Comparison of ENCODE assay signal across 25 cellular contexts in the genomic region with DNA sequence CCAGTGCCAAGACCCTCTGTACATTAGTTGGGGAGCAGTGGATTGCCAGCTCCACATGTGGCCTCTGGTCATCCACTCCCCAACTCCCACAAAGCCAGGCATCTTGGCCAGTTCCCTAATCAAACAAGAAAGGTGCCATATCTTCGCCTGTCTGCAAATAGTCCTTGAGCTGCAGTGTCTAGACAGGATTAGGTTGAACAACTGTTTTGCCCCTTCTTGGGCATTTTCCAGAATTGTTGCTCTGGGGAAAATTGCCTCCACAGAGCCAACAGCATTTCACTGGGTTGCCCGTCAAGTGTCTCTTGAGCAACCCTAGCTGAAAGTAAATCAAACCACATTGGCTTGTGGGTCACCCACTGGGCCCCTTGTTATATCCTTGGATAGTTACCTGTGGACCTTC.
"Had no signal": no experiment of that assay in that cellular context is flagged by ENCODE, and none has a peak within 500 bp of the region (broad histone marks: within the 10 kb centered on the region; RNA-seq: fewer than 3 reads in every experiment).

No MANE protein-coding gene starts in this region.

- H3K9me3 ChIP-seq: colonic mucosa, esophagus squamous epithelium, thyroid gland, upper lobe of right lung had no signal

- H3K36me3 ChIP-seq: cardiac muscle cell, colonic mucosa, esophagus squamous epithelium, neural progenitor cell, thyroid gland, upper lobe of right lung had no signal

- ATAC-seq: activated T-cell treated with anti-CD3 and anti-CD28 coated beads, Interleukin-2, amount 50 U/mL, for 72 hours; natural killer cell; stimulated activated effector memory CD8-positive, alpha-beta T cell treated with anti-CD3 and anti-CD28 coated beads, Interleukin-12 subunit alpha, Interleukin-12 subunit beta, amount 100 ng/mL, for 72 hours had no signal

- H3K4me3 ChIP-seq: cardiac muscle cell, colonic mucosa, esophagus squamous epithelium, hepatocyte, neural progenitor cell, thyroid gland, upper lobe of right lung had no signal

- H3K4me1 ChIP-seq: colonic mucosa, neural progenitor cell had no signal

- H3K4me2 ChIP-seq: hepatocyte, neural progenitor cell had no signal

- DNase-seq: activated CD4-positive, alpha-beta T cell treated with anti-CD3 and anti-CD28 coated beads for 4 hours; activated CD4-positive, alpha-beta T cell treated with anti-CD3 and anti-CD28 coated beads, Interleukin-2, amount 50 U/mL, for 4 hours; activated naive CD4-positive, alpha-beta T cell; activated T-cell treated with anti-CD3 and anti-CD28 coated beads for 4 hours; activated T-cell treated with anti-CD3 and anti-CD28 coated beads, Interleukin-2, amount 50 U/mL, for 72 hours; anterior cingulate cortex; cerebellar nuclear complex; colonic mucosa; effector CD8-positive, alpha-beta T cell; esophagus squamous epithelium; glutamatergic neuron; islet precursor cell; mammary epithelial cell; natural killer cell; occipital lobe; small intestine; stimulated activated CD4-positive, alpha-beta T cell treated with anti-CD3 and anti-CD28 coated beads, Interleukin-4, amount 100 ng/mL, for 24 hours; substantia nigra; thyroid gland; upper lobe of right lung had no signal

- H2AFZ ChIP-seq: hepatocyte, neural progenitor cell had no signal

- H3K27ac ChIP-seq: cardiac muscle cell, colonic mucosa, epithelial cell of prostate, esophagus squamous epithelium, hepatocyte, neural progenitor cell, thyroid gland, upper lobe of right lung had no signal

- H3K27me3 ChIP-seq: cardiac muscle cell, colonic mucosa, esophagus squamous epithelium, hepatocyte, neural progenitor cell, thyroid gland, upper lobe of right lung had no signal

- H3K9ac ChIP-seq: neural progenitor cell had no signal
